8 cellular contexts compared by ENCODE assay signal in the genomic region with DNA sequence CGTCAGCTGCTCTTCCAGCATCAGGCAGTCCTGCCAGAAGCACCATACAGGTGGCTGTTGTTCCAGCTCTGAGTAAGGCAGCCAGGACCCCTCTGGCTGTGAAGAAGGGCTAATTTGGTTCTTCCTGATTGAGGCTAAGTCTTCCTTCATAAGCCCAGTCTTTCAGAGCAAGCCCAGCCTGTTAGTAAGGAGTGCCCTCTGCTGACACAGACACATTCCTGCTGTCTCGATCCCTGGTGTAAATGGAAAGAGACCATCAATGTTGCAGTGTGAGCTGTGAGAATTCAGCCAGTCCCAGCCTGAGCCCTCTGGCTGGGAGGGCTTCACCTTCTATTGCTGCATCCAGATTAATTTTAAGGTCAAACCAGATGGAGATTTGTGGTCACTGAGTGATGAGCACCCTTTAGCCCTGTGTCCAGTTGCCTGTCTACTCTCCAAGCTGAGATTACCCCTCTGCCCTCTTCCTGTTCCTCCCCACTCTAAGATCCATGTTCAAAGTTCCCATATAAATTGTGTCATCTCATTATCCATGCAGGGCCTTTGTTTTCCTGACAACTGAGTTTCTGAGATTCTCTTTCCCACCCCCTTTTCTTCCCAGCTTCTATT. TPM values are rescaled to one million over a fixed set of nuclear protein-coding genes. Genes with fewer than 3 reads are reported as not detected.
DNase-seq lines count a peak whose midpoint lies in the region; ATAC-seq and TF ChIP-seq lines count a peak whose summit lies in the region.

No MANE protein-coding gene starts in this region.

- ATAC-seq in activated B cell treated with CpG ODN at 0.5 μM for 24 hours (ENCODE audit: low read depth): peak; percentile 77

- peaks cover 6% of the 10 kb centered on the region for H3K27me3 Mint-ChIP-seq in activated B cell treated with CpG ODN at 0.5 μM for 24 hours

- no peak overlapping the region for H3K4me3 Mint-ChIP-seq in activated B cell treated with CpG ODN at 0.5 μM for 24 hours

- in situ Hi-C loops in KBM-7 (cut with MboI; ENCODE audit: low pct_unique_long_range_greater_than_20kb, low sequenced_read_pairs): no loop called here

- peak; percentile 50 for DNase-seq in D341Med (ENCODE audit: low spot score)
- peak; percentile 40 for DNase-seq in KBM-7
- no peak for DNase-seq in activated B cell treated with CpG ODN at 0.5 μM for 24 hours
- peak; percentile 78 for DNase-seq in iPS-NIHi7 (ENCODE audit: extremely low spot score)
- no peak for DNase-seq in activated CD8-positive, alpha-beta memory T cell treated with anti-CD3 and anti-CD28 coated beads, Interleukin-2, amount 50 U/mL, for 48 hours
- DNase-seq in stimulated activated naive CD4-positive, alpha-beta T cell (lab: John Stamatoyannopoulos, UW): no peak
- no peak for DNase-seq in NCI-H446 treated with DMSO at 0.1 percent for 48 hours (lab: John Stamatoyannopoulos, UW)
- DNase-seq in activated CD4-positive, CD25-positive, alpha-beta regulatory T cell (lab: John Stamatoyannopoulos, UW): no peak

- CTCF ChIA-PET in activated B cell treated with CpG ODN at 0.5 μM for 24 hours (lab: Charles Lee): interaction anchor here (0.6 to 3.4 kb wide), 17 partner anchors 9 to 579 kb away, joined by 3 to 30 read pairs (median 4); no protein-coding TSS in a partner anchor

- peaks cover 24% of the 10 kb centered on the region for H3K4me1 Mint-ChIP-seq in activated B cell treated with CpG ODN at 0.5 μM for 24 hours

- TF ChIP-seq CTCF in activated B cell treated with CpG ODN at 0.5 μM for 24 hours (IDR thresholded peaks at IDR 0.05): peak; percentile 52

- no peaks in the 10 kb centered on the region for H3K9me3 Mint-ChIP-seq in activated B cell treated with CpG ODN at 0.5 μM for 24 hours

- intact Hi-C loops in activated B cell treated with CpG ODN at 0.5 μM for 24 hours (cut with micrococcal nuclease): loop anchor here (1.0 to 5.0 kb wide), 7 partner anchors 70 to 578 kb away; no protein-coding TSS in a partner anchor

- H3K27ac Mint-ChIP-seq in activated B cell treated with CpG ODN at 0.5 μM for 24 hours: no peak overlapping the region

- POLR2A ChIA-PET in activated B cell treated with CpG ODN at 0.5 μM for 24 hours (lab: Charles Lee): interaction anchor here (0.7 to 1.4 kb wide), 2 partner anchors 29 to 71 kb away, joined by 3 to 4 read pairs; no protein-coding TSS in a partner anchor

- no peaks in the 10 kb centered on the region for H3K36me3 Mint-ChIP-seq in activated B cell treated with CpG ODN at 0.5 μM for 24 hours (ENCODE audit: low read depth)

RNA-seq across cellular contexts. Expression of a gene that starts 44.8 kb away (rescaled TPM):
- not detected in 2 replicates for total RNA-seq in activated B cell treated with CpG ODN at 0.5 μM for 24 hours

Comparison
In these comparisons a context has a peak if more than half of its experiments do, and no peak if none do; other contexts are left out.
1. DNase-seq: peak in D341Med (single experiment), KBM-7 (single experiment) and iPS-NIHi7 (single experiment); none in activated B cell treated with CpG ODN at 0.5 μM for 24 hours (single experiment), activated CD8-positive, alpha-beta memory T cell treated with anti-CD3 and anti-CD28 coated beads, Interleukin-2, amount 50 U/mL, for 48 hours (single experiment), stimulated activated naive CD4-positive, alpha-beta T cell (0 of 6), NCI-H446 treated with DMSO at 0.1 percent for 48 hours (single experiment) and activated CD4-positive, CD25-positive, alpha-beta regulatory T cell (0 of 4).